2 cellular contexts compared by ENCODE assay signal in the genomic region with DNA sequence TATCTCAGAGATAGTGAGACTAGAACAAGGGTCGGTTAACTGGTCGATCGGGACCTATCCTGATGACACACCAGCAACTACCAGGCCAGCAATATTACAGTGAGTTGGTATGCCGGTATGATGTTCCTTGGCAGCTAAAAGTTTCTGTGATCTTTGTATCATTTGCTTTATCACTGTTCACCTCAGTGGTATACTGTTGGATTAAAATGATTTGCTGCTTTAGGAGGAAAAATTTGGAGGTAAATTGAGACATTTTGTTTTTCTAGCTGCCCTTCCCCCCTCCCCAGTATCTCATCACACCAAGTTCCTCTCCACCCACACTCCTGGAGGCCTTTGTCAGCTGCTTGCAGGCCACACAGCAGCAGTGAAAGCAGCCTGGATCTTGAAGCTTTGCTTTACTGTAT.
TF ChIP-seq lines count a peak whose summit lies in the region.

No MANE protein-coding gene starts in this region.

TF ChIP-seq in H1, 55 proteins besides CTCF, POLR2A, EP300 and RAD21:
- TF ChIP-seq POLR2AphosphoS5 (IDR thresholded peaks at IDR 0.05; ENCODE audit: low read depth, low read length) = peak; percentile 55; the same call in 1 of the 2 replicates
- no peak for TF ChIP-seq MAFK (IDR thresholded peaks at IDR 0.05; ENCODE audit: low read depth, low read length)
- no peak for TF ChIP-seq ASH2L (IDR thresholded peaks at IDR 0.05; ENCODE audit: low read length)
- TF ChIP-seq CHD1 (IDR thresholded peaks at IDR 0.05; ENCODE audit: low read depth, low read length) = no peak
- TF ChIP-seq SP2 (IDR thresholded peaks at IDR 0.05; ENCODE audit: low read length) = no peak
- TF ChIP-seq TEAD4 (IDR thresholded peaks at IDR 0.05; ENCODE audit: low read depth, low read length) = no peak
- no peak for TF ChIP-seq CBX5 (IDR thresholded peaks at IDR 0.05; ENCODE audit: low read depth, low read length)

TF ChIP-seq in SK-N-SH treated with all-trans-retinoic acid at 6 μM for 48 hours, 23 proteins besides CTCF, POLR2A, EP300 and RAD21 (continued from another document):
- TF ChIP-seq ZNF565 (CRISPR knock-in tag; conservative IDR thresholded peaks at IDR 0.05; ENCODE audit: low read depth) (no peak), ISL1 (CRISPR knock-in tag; IDR thresholded peaks at IDR 0.05) (no peak), CSDC2 (CRISPR knock-in tag; IDR thresholded peaks at IDR 0.05) (no peak), SNAI2 (CRISPR knock-in tag; IDR thresholded peaks at IDR 0.05) (no peak), RARB (CRISPR knock-in tag; IDR thresholded peaks at IDR 0.05) (no peak), OSR1 (CRISPR knock-in tag; IDR thresholded peaks at IDR 0.05) (no peak)
- TF ChIP-seq, protein P1, sequence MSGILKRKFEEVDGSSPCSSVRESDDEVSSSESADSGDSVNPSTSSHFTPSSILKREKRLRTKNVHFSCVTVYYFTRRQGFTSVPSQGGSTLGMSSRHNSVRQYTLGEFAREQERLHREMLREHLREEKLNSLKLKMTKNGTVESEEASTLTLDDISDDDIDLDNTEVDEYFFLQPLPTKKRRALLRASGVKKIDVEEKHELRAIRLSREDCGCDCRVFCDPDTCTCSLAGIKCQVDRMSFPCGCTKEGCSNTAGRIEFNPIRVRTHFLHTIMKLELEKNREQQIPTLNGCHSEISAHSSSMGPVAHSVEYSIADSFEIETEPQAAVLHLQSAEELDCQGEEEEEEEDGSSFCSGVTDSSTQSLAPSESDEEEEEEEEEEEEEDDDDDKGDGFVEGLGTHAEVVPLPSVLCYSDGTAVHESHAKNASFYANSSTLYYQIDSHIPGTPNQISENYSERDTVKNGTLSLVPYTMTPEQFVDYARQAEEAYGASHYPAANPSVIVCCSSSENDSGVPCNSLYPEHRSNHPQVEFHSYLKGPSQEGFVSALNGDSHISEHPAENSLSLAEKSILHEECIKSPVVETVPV (CRISPR knock-in tag; IDR thresholded peaks at IDR 0.05) = no peak
- TF ChIP-seq, protein P2, sequence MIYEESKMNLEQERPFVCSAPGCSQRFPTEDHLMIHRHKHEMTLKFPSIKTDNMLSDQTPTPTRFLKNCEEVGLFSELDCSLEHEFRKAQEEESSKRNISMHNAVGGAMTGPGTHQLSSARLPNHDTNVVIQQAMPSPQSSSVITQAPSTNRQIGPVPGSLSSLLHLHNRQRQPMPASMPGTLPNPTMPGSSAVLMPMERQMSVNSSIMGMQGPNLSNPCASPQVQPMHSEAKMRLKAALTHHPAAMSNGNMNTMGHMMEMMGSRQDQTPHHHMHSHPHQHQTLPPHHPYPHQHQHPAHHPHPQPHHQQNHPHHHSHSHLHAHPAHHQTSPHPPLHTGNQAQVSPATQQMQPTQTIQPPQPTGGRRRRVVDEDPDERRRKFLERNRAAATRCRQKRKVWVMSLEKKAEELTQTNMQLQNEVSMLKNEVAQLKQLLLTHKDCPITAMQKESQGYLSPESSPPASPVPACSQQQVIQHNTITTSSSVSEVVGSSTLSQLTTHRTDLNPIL (CRISPR knock-in tag; IDR thresholded peaks at IDR 0.05; ENCODE audit: low read depth) = no peak
- TF ChIP-seq, protein P3, sequence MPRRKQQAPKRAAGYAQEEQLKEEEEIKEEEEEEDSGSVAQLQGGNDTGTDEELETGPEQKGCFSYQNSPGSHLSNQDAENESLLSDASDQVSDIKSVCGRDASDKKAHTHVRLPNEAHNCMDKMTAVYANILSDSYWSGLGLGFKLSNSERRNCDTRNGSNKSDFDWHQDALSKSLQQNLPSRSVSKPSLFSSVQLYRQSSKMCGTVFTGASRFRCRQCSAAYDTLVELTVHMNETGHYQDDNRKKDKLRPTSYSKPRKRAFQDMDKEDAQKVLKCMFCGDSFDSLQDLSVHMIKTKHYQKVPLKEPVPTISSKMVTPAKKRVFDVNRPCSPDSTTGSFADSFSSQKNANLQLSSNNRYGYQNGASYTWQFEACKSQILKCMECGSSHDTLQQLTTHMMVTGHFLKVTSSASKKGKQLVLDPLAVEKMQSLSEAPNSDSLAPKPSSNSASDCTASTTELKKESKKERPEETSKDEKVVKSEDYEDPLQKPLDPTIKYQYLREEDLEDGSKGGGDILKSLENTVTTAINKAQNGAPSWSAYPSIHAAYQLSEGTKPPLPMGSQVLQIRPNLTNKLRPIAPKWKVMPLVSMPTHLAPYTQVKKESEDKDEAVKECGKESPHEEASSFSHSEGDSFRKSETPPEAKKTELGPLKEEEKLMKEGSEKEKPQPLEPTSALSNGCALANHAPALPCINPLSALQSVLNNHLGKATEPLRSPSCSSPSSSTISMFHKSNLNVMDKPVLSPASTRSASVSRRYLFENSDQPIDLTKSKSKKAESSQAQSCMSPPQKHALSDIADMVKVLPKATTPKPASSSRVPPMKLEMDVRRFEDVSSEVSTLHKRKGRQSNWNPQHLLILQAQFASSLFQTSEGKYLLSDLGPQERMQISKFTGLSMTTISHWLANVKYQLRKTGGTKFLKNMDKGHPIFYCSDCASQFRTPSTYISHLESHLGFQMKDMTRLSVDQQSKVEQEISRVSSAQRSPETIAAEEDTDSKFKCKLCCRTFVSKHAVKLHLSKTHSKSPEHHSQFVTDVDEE (CRISPR knock-in tag; IDR thresholded peaks at IDR 0.05) = no peak
- TF ChIP-seq, protein P4, sequence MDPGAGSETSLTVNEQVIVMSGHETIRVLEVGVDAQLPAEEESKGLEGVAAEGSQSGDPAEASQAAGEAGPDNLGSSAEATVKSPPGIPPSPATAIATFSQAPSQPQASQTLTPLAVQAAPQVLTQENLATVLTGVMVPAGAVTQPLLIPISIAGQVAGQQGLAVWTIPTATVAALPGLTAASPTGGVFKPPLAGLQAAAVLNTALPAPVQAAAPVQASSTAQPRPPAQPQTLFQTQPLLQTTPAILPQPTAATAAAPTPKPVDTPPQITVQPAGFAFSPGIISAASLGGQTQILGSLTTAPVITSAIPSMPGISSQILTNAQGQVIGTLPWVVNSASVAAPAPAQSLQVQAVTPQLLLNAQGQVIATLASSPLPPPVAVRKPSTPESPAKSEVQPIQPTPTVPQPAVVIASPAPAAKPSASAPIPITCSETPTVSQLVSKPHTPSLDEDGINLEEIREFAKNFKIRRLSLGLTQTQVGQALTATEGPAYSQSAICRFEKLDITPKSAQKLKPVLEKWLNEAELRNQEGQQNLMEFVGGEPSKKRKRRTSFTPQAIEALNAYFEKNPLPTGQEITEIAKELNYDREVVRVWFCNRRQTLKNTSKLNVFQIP (CRISPR knock-in tag; IDR thresholded peaks at IDR 0.05; ENCODE audit: borderline replicate concordance, low read depth) = no peak
